8 cellular contexts compared by ENCODE assay signal in the genomic region with DNA sequence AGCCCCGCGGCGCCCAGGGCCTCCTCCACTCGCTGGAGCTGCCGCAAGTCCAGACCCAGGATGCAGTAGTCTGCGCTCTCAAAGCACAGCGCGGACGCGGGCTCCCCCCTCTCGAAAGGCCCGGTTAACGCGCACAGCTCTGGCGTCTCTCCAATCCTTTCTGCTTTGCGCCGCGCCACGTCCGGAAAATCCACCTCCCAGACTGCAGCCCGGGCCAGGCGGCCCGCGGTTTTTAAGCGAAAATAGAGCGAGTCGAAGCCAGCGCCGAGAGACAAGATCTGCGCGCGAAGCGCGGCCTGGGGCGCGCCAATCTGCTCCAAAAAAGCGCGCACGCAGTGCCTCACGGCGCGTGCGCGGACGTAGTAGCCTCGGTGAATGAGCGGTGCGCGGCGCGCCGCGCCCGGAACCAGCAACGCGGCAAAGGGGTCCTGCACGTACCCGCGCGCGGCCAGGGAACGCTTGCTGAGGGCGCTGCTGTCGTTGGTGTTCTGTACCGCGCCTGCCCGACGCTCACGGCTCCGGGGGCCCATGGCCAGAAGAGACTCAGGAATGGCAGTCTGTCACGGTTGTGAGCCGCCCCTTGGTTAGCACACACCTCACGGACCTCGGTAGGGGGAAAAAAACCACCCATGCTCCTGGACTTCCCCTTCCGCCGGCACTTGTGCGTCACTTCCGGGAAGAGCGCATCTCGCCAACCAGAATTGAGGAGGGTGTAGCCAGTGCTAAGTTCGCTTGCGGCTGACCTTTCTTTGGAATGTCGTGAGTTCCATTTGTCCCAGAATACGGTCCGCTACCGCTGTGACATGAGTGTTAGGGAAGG. TPM values are rescaled to one million over a fixed set of nuclear protein-coding genes. Genes with fewer than 3 reads are reported as not detected.
A peak's percentile ranks its signal among the peaks of the same experiment; 100 is the strongest.
DNase-seq lines count a peak whose midpoint lies in the region; ATAC-seq and TF ChIP-seq lines count a peak whose summit lies in the region.

A gene with protein sequence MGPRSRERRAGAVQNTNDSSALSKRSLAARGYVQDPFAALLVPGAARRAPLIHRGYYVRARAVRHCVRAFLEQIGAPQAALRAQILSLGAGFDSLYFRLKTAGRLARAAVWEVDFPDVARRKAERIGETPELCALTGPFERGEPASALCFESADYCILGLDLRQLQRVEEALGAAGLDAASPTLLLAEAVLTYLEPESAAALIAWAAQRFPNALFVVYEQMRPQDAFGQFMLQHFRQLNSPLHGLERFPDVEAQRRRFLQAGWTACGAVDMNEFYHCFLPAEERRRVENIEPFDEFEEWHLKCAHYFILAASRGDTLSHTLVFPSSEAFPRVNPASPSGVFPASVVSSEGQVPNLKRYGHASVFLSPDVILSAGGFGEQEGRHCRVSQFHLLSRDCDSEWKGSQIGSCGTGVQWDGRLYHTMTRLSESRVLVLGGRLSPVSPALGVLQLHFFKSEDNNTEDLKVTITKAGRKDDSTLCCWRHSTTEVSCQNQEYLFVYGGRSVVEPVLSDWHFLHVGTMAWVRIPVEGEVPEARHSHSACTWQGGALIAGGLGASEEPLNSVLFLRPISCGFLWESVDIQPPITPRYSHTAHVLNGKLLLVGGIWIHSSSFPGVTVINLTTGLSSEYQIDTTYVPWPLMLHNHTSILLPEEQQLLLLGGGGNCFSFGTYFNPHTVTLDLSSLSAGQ (minus strand): TSS at position 614 of the 820 bp plus-strand sequence. CDS start 84 bp downstream, at position 530.

- H3K4me1 Mint-ChIP-seq in activated naive CD8-positive, alpha-beta T cell treated with anti-CD3 and anti-CD28 coated beads for 36 hours = peaks cover 32% of the 10 kb centered on the region
- H3K4me1 Mint-ChIP-seq in glutamatergic neuron (ENCODE audit: low read depth, unreplicated experiment) = peaks cover 14% of the 10 kb centered on the region

- H3K9me3 Mint-ChIP-seq in activated naive CD8-positive, alpha-beta T cell treated with anti-CD3 and anti-CD28 coated beads for 36 hours = peaks cover 1% of the 10 kb centered on the region
- H3K9me3 Mint-ChIP-seq in glutamatergic neuron (ENCODE audit: unreplicated experiment) = peaks cover 2% of the 10 kb centered on the region

- peaks cover 7% of the 10 kb centered on the region for H3F3A ChIP-seq in SU-DHL-6 (ENCODE audit: insufficient read depth)

- H3K9me2 ChIP-seq in SU-DHL-6 (replicated peaks; ENCODE audit: insufficient read depth, low read length) = no peaks in the 10 kb centered on the region

- H3K4me1 ChIP-seq in osteoblast (ENCODE audit: insufficient read depth, low read length) = peaks cover 18% of the 10 kb centered on the region
- peaks cover 14 to 28% of the 10 kb centered on the region in 2 donors for H3K4me1 ChIP-seq in thoracic aorta (ENCODE audit: control insufficient read depth in 1 of 2, low read depth in 2 of 2)

- POLR2A ChIA-PET in GM10248 (lab: Yijun Ruan, JAX) = no interaction called here

- peak within 1 kb of the TSS; percentile 89 for H3K4me3 Mint-ChIP-seq in activated naive CD8-positive, alpha-beta T cell treated with anti-CD3 and anti-CD28 coated beads for 36 hours
- H3K4me3 Mint-ChIP-seq in glutamatergic neuron (ENCODE audit: unreplicated experiment) = peak within 1 kb of the TSS; percentile 94

- DNase-seq in GM10248 (ENCODE audit: extremely low spot score) (peak; percentile 91), NCI-H128 (lab: John Stamatoyannopoulos, UW; ENCODE audit: unreplicated experiment) (peak; percentile 41), glutamatergic neuron (peak; percentile 85), osteoblast (ENCODE audit: insufficient read length, low spot score, missing footprints) (peak; percentile 95), thoracic aorta (ENCODE audit: low spot score) (peak; percentile 81)
- peak; percentile 88 for DNase-seq in activated naive CD8-positive, alpha-beta T cell treated with anti-CD3 and anti-CD28 coated beads for 36 hours

- H3K36me3 ChIP-seq in SU-DHL-6 (ENCODE audit: low read length) (peaks cover 9% of the 10 kb centered on the region; the same call in 1 of the 2 replicates), osteoblast (ENCODE audit: insufficient read depth, low read length) (no peaks in the 10 kb centered on the region), thoracic aorta (no peaks in the 10 kb centered on the region)

- ATAC-seq in HG02623 (IDR thresholded peaks at IDR 0.05; ENCODE audit: unreplicated experiment) (peak; percentile 89), thoracic aorta (ENCODE audit: insufficient number of reproducible peaks, low FRiP score, low read depth) (peak; percentile 87)

- H3K9me3 ChIP-seq in SU-DHL-6 (ENCODE audit: insufficient read depth, low read length) (no peaks in the 10 kb centered on the region), osteoblast (ENCODE audit: low read depth, low read length) (no peaks in the 10 kb centered on the region), thoracic aorta (no peaks in the 10 kb centered on the region)

- H3K4me2 ChIP-seq in SU-DHL-6 (ENCODE audit: low read depth, low read length, poor library complexity, severe bottlenecking) = peak within 1 kb of the TSS; percentile 94
- H3K4me2 ChIP-seq in osteoblast (ENCODE audit: insufficient read depth, low read length) = peak within 1 kb of the TSS; percentile 91

- H3K4me3 ChIP-seq in SU-DHL-6 (ENCODE audit: insufficient read depth, low read length, poor library complexity, severe bottlenecking) (peak within 1 kb of the TSS; percentile 98), osteoblast (ENCODE audit: insufficient read depth, low read length) (peak within 1 kb of the TSS; percentile 80), thoracic aorta (peak within 1 kb of the TSS; percentile 91)

- H3K27me3 ChIP-seq in SU-DHL-6 (ENCODE audit: low read length) (no peaks in the 10 kb centered on the region), osteoblast (ENCODE audit: insufficient read depth, low read length) (no peaks in the 10 kb centered on the region), thoracic aorta (replicated peaks; ENCODE audit: insufficient read depth) (no peaks in the 10 kb centered on the region)

- CTCF ChIA-PET in GM10248 (lab: Yijun Ruan, JAX) = interaction anchor here (0.9 to 1.2 kb wide), 2 partner anchors 30 to 46 kb away, joined by 3 to 4 read pairs; no protein-coding TSS in a partner anchor

- H2AFZ ChIP-seq in SU-DHL-6 (ENCODE audit: low read depth, low read length, severe bottlenecking) (peak within 1 kb of the TSS; percentile 79), osteoblast (ENCODE audit: low read length) (peak within 1 kb of the TSS; percentile 95)

- TF ChIP-seq CTCF in GM10248 (IDR thresholded peaks at IDR 0.05; ENCODE audit: control extremely low read depth, extremely low read depth, low read depth, missing control alignments) (no peak), SU-DHL-6 (IDR thresholded peaks at IDR 0.05; ENCODE audit: insufficient read depth, low read length, poor library complexity, severe bottlenecking) (no peak), glutamatergic neuron (IDR thresholded peaks at IDR 0.05; ENCODE audit: partially characterized antibody, unreplicated experiment) (no peak), osteoblast (IDR thresholded peaks at IDR 0.05; ENCODE audit: extremely low read depth, low read depth, low read length) (no peak), thoracic aorta (IDR thresholded peaks at IDR 0.05) (no peak)

- H3K27ac Mint-ChIP-seq in activated naive CD8-positive, alpha-beta T cell treated with anti-CD3 and anti-CD28 coated beads for 36 hours = peak within 1 kb of the TSS; percentile 98
- H3K27ac Mint-ChIP-seq in glutamatergic neuron (ENCODE audit: unreplicated experiment) = peak within 1 kb of the TSS; percentile 88

- H3K36me3 Mint-ChIP-seq in activated naive CD8-positive, alpha-beta T cell treated with anti-CD3 and anti-CD28 coated beads for 36 hours = peaks cover 44% of the 10 kb centered on the region
- no peaks in the 10 kb centered on the region for H3K36me3 Mint-ChIP-seq in glutamatergic neuron (ENCODE audit: unreplicated experiment)

- peak within 1 kb of the TSS; percentile 79 for H3K9ac ChIP-seq in SU-DHL-6 (ENCODE audit: low read length)

- H3K27me3 Mint-ChIP-seq in activated naive CD8-positive, alpha-beta T cell treated with anti-CD3 and anti-CD28 coated beads for 36 hours = no peaks in the 10 kb centered on the region
- peaks cover 2% of the 10 kb centered on the region for H3K27me3 Mint-ChIP-seq in glutamatergic neuron (ENCODE audit: unreplicated experiment)

- H4K20me1 ChIP-seq in SU-DHL-6 (ENCODE audit: low read depth, low read length) (0 out of 2 replicates have a peak, but pooled peaks cover 5% of the 10 kb centered on the region), osteoblast (ENCODE audit: insufficient read depth, low read length) (peaks cover 11% of the 10 kb centered on the region)

- H3K79me2 ChIP-seq in SU-DHL-6 (ENCODE audit: insufficient read depth, low read length) (peaks cover 25% of the 10 kb centered on the region), osteoblast (ENCODE audit: insufficient read depth, low read length) (peaks cover 17% of the 10 kb centered on the region)

- H3K27ac ChIP-seq in SU-DHL-6 (ENCODE audit: low read depth, low read length) (peak within 1 kb of the TSS; percentile 78), osteoblast (ENCODE audit: low read depth, low read length) (peak within 1 kb of the TSS; percentile 89), thoracic aorta (peak within 1 kb of the TSS; percentile 94 to 95)

RNA-seq across cellular contexts. Expression of the gene that starts here (rescaled TPM):
- 10 to 100 TPM; 12.4 to 14.3 TPM for total RNA-seq in activated naive CD8-positive, alpha-beta T cell treated with anti-CD3 and anti-CD28 coated beads for 36 hours
- total RNA-seq in glutamatergic neuron (ENCODE audit: unreplicated experiment) = 8.0 TPM
- 6.9 and 7.7 TPM in 2 replicates for total RNA-seq in osteoblast
- total RNA-seq in thoracic aorta = 1 to 10 TPM; 5.3 to 7.7 TPM

Comparison
In these comparisons a context has a peak if more than half of its experiments do, and no peak if none do; other contexts are left out.
1. Peak in every context shown above with its lines: DNase-seq, ATAC-seq, H3K4me3 ChIP-seq and H3K27ac ChIP-seq.
2. DNase-seq: peak in every context shown above with its lines; median percentile 95 in osteoblast; 91 in GM10248; 88 in activated naive CD8-positive, alpha-beta T cell treated with anti-CD3 and anti-CD28 coated beads for 36 hours; 85 in glutamatergic neuron; 81 in thoracic aorta; 41 in NCI-H128.